ENCODE assay signal across 15 cellular contexts in genomic region chr15:29669823-29670222, GRCh38.
DNase-seq lines count a peak whose midpoint lies in the region; ATAC-seq, FAIRE-seq and TF ChIP-seq lines count a peak whose summit lies in the region.
"Had no signal": no experiment of that assay in that cellular context is flagged by ENCODE, and none has a peak within 500 bp of the region (broad histone marks: within the 10 kb centered on the region; RNA-seq: fewer than 3 reads in every experiment).

No MANE protein-coding gene starts in this region.

- H3K27ac ChIP-seq in pancreas, result peak overlapping the region in 3 of 4 donors; percentile 75 to 90 (median 80)
- no peak overlapping the region for H3K27ac ChIP-seq in tibial nerve

- DNase-seq in EL (peak; percentile 62), RPMI7951 (ENCODE audit: low read depth) (peak; percentile 57), pancreas (no peak), SW 1271 (lab: John Stamatoyannopoulos, UW) (no peak), SW480 (ENCODE audit: low spot score) (no peak), left ventricle myocardium superior (no peak), tibial nerve (ENCODE audit: low spot score in 2 of 2) (no peak)
- DNase-seq: activated CD8-positive, alpha-beta T cell treated with anti-CD3 and anti-CD28 coated beads for 36 hours; DMS79; NCI-H146; NCI-H446 treated with DMSO at 0.1 percent for 48 hours; nucleus accumbens; stimulated activated CD4-positive, alpha-beta T cell treated with anti-CD3 and anti-CD28 coated beads, Interleukin-4, amount 100 ng/mL, for 4 hours; upper lobe of left lung had no signal

- TF ChIP-seq CTCF in pancreas (IDR thresholded peaks at IDR 0.05) (no peak), tibial nerve (IDR thresholded peaks at IDR 0.05) (no peak)

- ATAC-seq in esophagus mucosa (peak; percentile 45), pancreas (no peak), left ventricle myocardium superior (no peak)
- ATAC-seq: activated CD8-positive, alpha-beta T cell treated with anti-CD3 and anti-CD28 coated beads for 36 hours had no signal

- H3K27me3 ChIP-seq in pancreas (no peaks in the 10 kb centered on the region), tibial nerve (peaks cover 0 to 3% of the 10 kb centered on the region in 2 donors)
- H3K27me3 ChIP-seq: upper lobe of left lung had no signal

- TF ChIP-seq EP300 in tibial nerve (IDR thresholded peaks at IDR 0.05), result no peak

- intact Hi-C loops in pancreas (cut with DNase I), result no loop called here
- intact Hi-C loops in left ventricle myocardium superior (cut with micrococcal nuclease), result no loop called here

- no peaks in the 10 kb centered on the region for H3K9me3 ChIP-seq in pancreas
- no peaks in the 10 kb centered on the region for H3K9me3 ChIP-seq in tibial nerve
- H3K9me3 ChIP-seq: upper lobe of left lung had no signal

- no peak for FAIRE-seq in pancreas (lab: Jason Lieb, UNC)

- 69 to 70% methylated on average over 9 of the region's 9 CpGs for WGBS in pancreas, 2 donors
- 75 to 82% methylated on average over 9 of the region's 9 CpGs for WGBS in tibial nerve, 2 donors

- H3K4me1 ChIP-seq in pancreas, result peaks cover 20 to 21% (median 20%) of the 10 kb centered on the region in 3 donors
- peaks cover 0 to 17% (median 1%) of the 10 kb centered on the region in 4 donors for H3K4me1 ChIP-seq in tibial nerve

- no peak overlapping the region for H3K4me3 ChIP-seq in pancreas
- no peak overlapping the region for H3K4me3 ChIP-seq in tibial nerve
- H3K4me3 ChIP-seq: upper lobe of left lung had no signal

- H3K36me3 ChIP-seq in pancreas, result no peaks in the 10 kb centered on the region
- H3K36me3 ChIP-seq in tibial nerve, result no peaks in the 10 kb centered on the region
- H3K36me3 ChIP-seq: upper lobe of left lung had no signal

- no peak for TF ChIP-seq POLR2A in tibial nerve (IDR thresholded peaks at IDR 0.05)

Comparison
In these comparisons a context has a peak if more than half of its experiments do, and no peak if none do; other contexts are left out.
1. DNase-seq: peak in EL (single experiment) and RPMI7951 (single experiment); none in pancreas (0 of 6), SW 1271 (0 of 2), SW480 (single experiment), left ventricle myocardium superior (single experiment) and tibial nerve (0 of 2).
2. H3K27ac ChIP-seq: peak in pancreas (3 of 4); none in tibial nerve (0 of 4).